ENCODE assay signal across 12 cellular contexts in genomic region chr16:47774661-47775060, GRCh38.
A peak's percentile ranks its signal among the peaks of the same experiment; 100 is the strongest.
DNase-seq lines count a peak whose midpoint lies in the region; ATAC-seq and TF ChIP-seq lines count a peak whose summit lies in the region.
"Had no signal": no experiment of that assay in that cellular context is flagged by ENCODE, and none has a peak within 500 bp of the region (broad histone marks: within the 10 kb centered on the region; RNA-seq: fewer than 3 reads in every experiment).

No MANE protein-coding gene starts in this region.

- H3K36me3 ChIP-seq in mammary epithelial cell (ENCODE audit: insufficient read depth, low read length) (no peaks in the 10 kb centered on the region), lower lobe of right lung (no peaks in the 10 kb centered on the region)

- intact Hi-C loops in mammary epithelial cell (cut with micrococcal nuclease) (no loop called here), lower lobe of right lung (cut with DNase I) (no loop called here)

- H3K27me3 ChIP-seq in mammary epithelial cell (ENCODE audit: insufficient read depth, low read length) (no peaks in the 10 kb centered on the region), lower lobe of right lung (ENCODE audit: low read depth) (no peaks in the 10 kb centered on the region)

- no TSS peak for BruUV-seq in mammary epithelial cell (replicated peaks; lab: Mats Ljungman, UMichigan)

- H4K20me1 ChIP-seq in mammary epithelial cell (ENCODE audit: insufficient read depth, low read length), result no peaks in the 10 kb centered on the region

- in situ Hi-C loops in mammary epithelial cell (cut with MboI; ENCODE audit: low sequenced_read_pairs in 2 of 2), result no loop called here

- CTCF ChIA-PET in mammary epithelial cell (lab: Charles Lee; ENCODE audit: low non-redundant PET), result no interaction called here

- WGBS in mammary epithelial cell (ENCODE audit: low coverage, missing lambda C conversion rate), result 40% methylated on average over 1 of the region's 1 CpG

- peaks cover 10% of the 10 kb centered on the region for H3K4me1 ChIP-seq in mammary epithelial cell (ENCODE audit: insufficient read depth, low read length)
- no peaks in the 10 kb centered on the region for H3K4me1 ChIP-seq in lower lobe of right lung

- dilution Hi-C loops in mammary epithelial cell (cut with HindIII; ENCODE audit: low sequenced_read_pairs), result loop anchor here (5.0 kb wide), 1 partner anchor 73 kb away; no protein-coding TSS in a partner anchor

- H3K4me2 ChIP-seq in mammary epithelial cell (ENCODE audit: insufficient read depth, low read depth, low read length), result no peak overlapping the region

- TF ChIP-seq CTCF in mammary epithelial cell (conservative IDR thresholded peaks at IDR 0.05 in 1 of 2, IDR thresholded peaks at IDR 0.05 in 1 of 2; ENCODE audit: extremely low read depth in 1 of 2, insufficient read depth in 1 of 2, low read depth in 1 of 2, low read length in 2 of 2) (peak in 1 of 2 donors; percentile 42), lower lobe of right lung (IDR thresholded peaks at IDR 0.05) (peak; percentile 13)

- ATAC-seq in lower lobe of right lung (no peak), HG02973 (IDR thresholded peaks at IDR 0.05; ENCODE audit: unreplicated experiment) (no peak), GM19324 (IDR thresholded peaks at IDR 0.05; ENCODE audit: low FRiP score, unreplicated experiment) (no peak)
- ATAC-seq: GM12878 had no signal

- H3K4me3 ChIP-seq in mammary epithelial cell (replicated peaks in 1 of 3; ENCODE audit: insufficient read depth in 1 of 3, low read depth in 2 of 3, low read length in 3 of 3), result no peak overlapping the region
- no peak overlapping the region for H3K4me3 ChIP-seq in lower lobe of right lung
- H3K4me3 ChIP-seq: GM12878 had no signal

- H2AFZ ChIP-seq in mammary epithelial cell (ENCODE audit: low read depth, low read length), result peak overlapping the region; percentile 63

- no peak overlapping the region for H3K27ac ChIP-seq in mammary epithelial cell (ENCODE audit: insufficient read depth, low read depth, low read length)
- H3K27ac ChIP-seq in lower lobe of right lung, result no peak overlapping the region

- no peak overlapping the region for H3K9ac ChIP-seq in mammary epithelial cell (ENCODE audit: insufficient read depth, low read length)

- H3K9me3 ChIP-seq in mammary epithelial cell (replicated peaks; ENCODE audit: insufficient read depth, low read length) (no peaks in the 10 kb centered on the region), lower lobe of right lung (no peaks in the 10 kb centered on the region)

- DNase-seq in DMS53 treated with DMSO at 0.1 percent for 48 hours (lab: John Stamatoyannopoulos, UW; ENCODE audit: unreplicated experiment) (peak; percentile 19), M059J (ENCODE audit: low read depth) (peak; percentile 26), mammary epithelial cell (peak; percentile 44), lower lobe of right lung (no peak), NCI-H524 (lab: John Stamatoyannopoulos, UW) (no peak), cortex of kidney (lab: John Stamatoyannopoulos, UW) (no peak)
- DNase-seq: activated naive CD8-positive, alpha-beta T cell treated with anti-CD3 and anti-CD28 coated beads, Interleukin-2, amount 10 ng/mL, durations not matched to agents 7 days and 5 days; substantia nigra; T-helper 1 cell had no signal

- H3K79me2 ChIP-seq in mammary epithelial cell (ENCODE audit: insufficient read depth, low read length), result no peaks in the 10 kb centered on the region

Comparison
In these comparisons a context has a peak if more than half of its experiments do, and no peak if none do; other contexts are left out.
1. DNase-seq: peak in DMS53 treated with DMSO at 0.1 percent for 48 hours (single experiment), M059J (single experiment) and mammary epithelial cell (single experiment); none in lower lobe of right lung (single experiment), NCI-H524 (0 of 2) and cortex of kidney (single experiment).